ENCODE assay signal across 8 cellular contexts in the genomic region with DNA sequence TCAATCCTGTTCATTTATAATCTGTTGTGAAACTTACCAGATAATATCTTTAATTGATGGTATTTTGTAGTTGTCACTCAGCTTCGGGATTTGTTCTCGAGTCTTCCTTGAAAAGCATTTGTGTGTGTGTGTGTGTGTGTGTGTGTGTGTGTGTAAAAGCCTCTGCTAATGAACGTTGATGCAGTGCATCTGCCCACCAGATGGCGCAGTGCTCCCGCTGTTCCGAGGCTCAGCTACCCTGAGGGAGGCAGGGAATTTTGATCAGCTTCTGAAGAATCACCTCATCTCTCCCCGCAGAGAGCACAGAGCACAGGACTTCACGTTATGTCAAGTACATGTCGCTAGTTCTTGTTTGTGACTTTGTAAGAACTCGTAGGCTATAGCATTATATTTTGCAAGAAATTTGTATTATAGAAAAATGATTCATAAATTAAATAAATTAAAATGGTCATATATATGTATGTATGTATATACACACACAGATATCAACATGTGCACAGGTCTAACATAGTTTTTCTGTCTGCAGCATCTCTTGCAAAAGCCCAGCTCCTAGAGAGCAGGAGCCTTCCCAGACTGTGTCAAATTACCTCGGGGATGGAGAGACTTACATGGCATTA.
DNase-seq lines count a peak whose midpoint lies in the region; ATAC-seq, FAIRE-seq and TF ChIP-seq lines count a peak whose summit lies in the region.

No MANE protein-coding gene starts in this region.

- H3K36me3 ChIP-seq in fibroblast of lung (ENCODE audit: control insufficient read depth, insufficient read depth, low read length) = no peaks in the 10 kb centered on the region

- H3K4me3 ChIP-seq in fibroblast of lung (replicated peaks in 1 of 4; ENCODE audit: control extremely low read depth in 1 of 4, insufficient read depth in 1 of 4, low read depth in 3 of 4, low read length in 4 of 4) = no peak overlapping the region

- TF ChIP-seq CTCF in GM12872 (IDR thresholded peaks at IDR 0.05; ENCODE audit: insufficient read depth, low read depth, low read length) = peak; percentile 77
- peak; percentile 53 to 82 for TF ChIP-seq CTCF in fibroblast of lung (conservative IDR thresholded peaks at IDR 0.05 in 1 of 2, IDR thresholded peaks at IDR 0.05 in 1 of 2; ENCODE audit: low read depth in 1 of 2, low read length in 2 of 2)
- peak; percentile 62 for TF ChIP-seq CTCF in nephron progenitor cell (IDR thresholded peaks at IDR 0.05)

- H3K36me3 Mint-ChIP-seq in nephron progenitor cell (ENCODE audit: low read depth) = peaks cover under 1% of the 10 kb centered on the region

- H3K9me3 ChIP-seq in fibroblast of lung (ENCODE audit: control insufficient read depth, insufficient read depth, low read depth, low read length) = no peaks in the 10 kb centered on the region

- no peak overlapping the region for H3K27ac Mint-ChIP-seq in nephron progenitor cell

- DNase-seq in ACHN = peak; percentile 60
- peak; percentile 61 for DNase-seq in NCI-H1105 treated with DMSO at 0.1 percent for 48 hours (lab: John Stamatoyannopoulos, UW)
- DNase-seq in fibroblast of lung (ENCODE audit: low read depth in 2 of 2) = peak; percentile 71 to 78
- DNase-seq in nephron progenitor cell = peak; percentile 80
- no peak for DNase-seq in GOT3 (lab: John Stamatoyannopoulos, UW)

- H2AFZ ChIP-seq in fibroblast of lung (ENCODE audit: low read length) = no peak overlapping the region

- H3K79me2 ChIP-seq in fibroblast of lung (ENCODE audit: control insufficient read depth, insufficient read depth, low read length) = no peaks in the 10 kb centered on the region

- no peak overlapping the region for H3K4me3 Mint-ChIP-seq in nephron progenitor cell

- ATAC-seq in HG02610 (IDR thresholded peaks at IDR 0.05; ENCODE audit: unreplicated experiment) = peak; percentile 81

- H3K27me3 ChIP-seq in fibroblast of lung (ENCODE audit: control insufficient read depth, insufficient read depth, low read length) = no peaks in the 10 kb centered on the region

- H3K27ac ChIP-seq in fibroblast of lung (ENCODE audit: insufficient read depth, low read length) = no peak overlapping the region

- H3K27me3 Mint-ChIP-seq in nephron progenitor cell (ENCODE audit: low read depth, poor library complexity) = peaks cover 10% of the 10 kb centered on the region

- H4K20me1 ChIP-seq in fibroblast of lung (ENCODE audit: control insufficient read depth, extremely low read depth, insufficient read depth, low read length) = no peaks in the 10 kb centered on the region

- H3K9ac ChIP-seq in fibroblast of lung (ENCODE audit: insufficient read depth, low read length) = no peak overlapping the region

- H3K4me1 ChIP-seq in fibroblast of lung (ENCODE audit: control insufficient read depth, extremely low read depth, insufficient read depth, low read length) = no peaks in the 10 kb centered on the region

- in situ Hi-C loops in ACHN (cut with HindIII; ENCODE audit: low pct_ligation_motif_present, low pct_unique_long_range_greater_than_20kb, low sequenced_read_pairs) = no loop called here

- peak; percentile 15 for FAIRE-seq in TTC549 (lab: Jason Lieb, UNC)

- H3K4me2 ChIP-seq in fibroblast of lung (ENCODE audit: extremely low read depth, insufficient read depth, low read length) = no peak overlapping the region

- peaks cover 13% of the 10 kb centered on the region for H3K4me1 Mint-ChIP-seq in nephron progenitor cell

- peaks cover 8% of the 10 kb centered on the region for H3K9me3 Mint-ChIP-seq in nephron progenitor cell
